Comparison of ENCODE assay signal across 9 cellular contexts in genomic region chr17:42409467-42410351, GRCh38. TPM values are rescaled to one million over a fixed set of nuclear protein-coding genes. Genes with fewer than 3 reads are reported as not detected.
DNase-seq lines count a peak whose midpoint lies in the region; ATAC-seq and TF ChIP-seq lines count a peak whose summit lies in the region.
"Had no signal": no experiment of that assay in that cellular context is flagged by ENCODE, and none has a peak within 500 bp of the region (broad histone marks: within the 10 kb centered on the region; RNA-seq: fewer than 3 reads in every experiment).

No MANE protein-coding gene starts in this region.

- H4K20me1 ChIP-seq in hepatocyte (ENCODE audit: insufficient read depth, poor library complexity, severe bottlenecking): peaks cover 13% of the 10 kb centered on the region

- ATAC-seq in GM21723 (IDR thresholded peaks at IDR 0.05; ENCODE audit: unreplicated experiment) (no peak), HG02981 (IDR thresholded peaks at IDR 0.05; ENCODE audit: unreplicated experiment) (no peak)
- ATAC-seq: stimulated activated naive CD8-positive, alpha-beta T cell treated with anti-CD3 and anti-CD28 coated beads, Interleukin-15, amount 100 ng/mL, for 72 hours had no signal

- TF ChIP-seq CTCF in hepatocyte (IDR thresholded peaks at IDR 0.05; ENCODE audit: poor library complexity): no peak

- H3K4me3 ChIP-seq in hepatocyte (no peak overlapping the region), subcutaneous abdominal adipose tissue (ENCODE audit: low read depth in 1 of 5, low read length in 5 of 5) (peak overlapping the region in 4 of 5 donors; percentile 12 to 54 (median 33))

- H3K9me3 ChIP-seq in hepatocyte (ENCODE audit: low read depth) (no peaks in the 10 kb centered on the region), subcutaneous abdominal adipose tissue (ENCODE audit: control insufficient read depth in 5 of 5, low read length in 5 of 5) (no peaks in the 10 kb centered on the region)

- DNase-seq in HPDE6-E6E7 (ENCODE audit: extremely low spot score) (peak; percentile 97), astrocyte of the hippocampus (ENCODE audit: low read depth, low spot score) (peak; percentile 88), hepatocyte (ENCODE audit: low spot score) (peak; percentile 54), occipital lobe (lab: John Stamatoyannopoulos, UW) (no peak)
- no peak for DNase-seq in NK-92 treated with Interleukin-12 subunit alpha and Interleukin-12 subunit beta, amount 100 ng/mL, for 24 hours (lab: John Stamatoyannopoulos, UW)
- DNase-seq: stimulated activated naive CD8-positive, alpha-beta T cell treated with anti-CD3 and anti-CD28 coated beads, Interleukin-15, amount 100 ng/mL, for 72 hours had no signal

- 44% methylated on average over 8 of the region's 8 CpGs for WGBS in hepatocyte (ENCODE audit: low lambda C conversion rate, missing lambda C conversion rate)

- H3K36me3 ChIP-seq in hepatocyte (replicated peaks; ENCODE audit: insufficient read depth, low read depth) (no peaks in the 10 kb centered on the region), subcutaneous abdominal adipose tissue (ENCODE audit: control insufficient read depth in 5 of 5, insufficient read depth in 5 of 5, low read length in 5 of 5) (peaks cover 0 to 12% (median 8%) of the 10 kb centered on the region in 5 donors)

- H3K27ac ChIP-seq in hepatocyte (peak overlapping the region; percentile 52), subcutaneous abdominal adipose tissue (ENCODE audit: low read depth, low read length) (peak overlapping the region; percentile 93)

- H2AFZ ChIP-seq in hepatocyte: no peak overlapping the region

- H3K4me1 ChIP-seq in hepatocyte (ENCODE audit: insufficient read depth) (no peaks in the 10 kb centered on the region), subcutaneous abdominal adipose tissue (ENCODE audit: control insufficient read depth in 5 of 5, insufficient read depth in 5 of 5, low read length in 5 of 5) (peaks cover 20 to 95% (median 88%) of the 10 kb centered on the region in 5 donors)

- no peaks in the 10 kb centered on the region for H3K27me3 ChIP-seq in hepatocyte
- H3K27me3 ChIP-seq in subcutaneous abdominal adipose tissue (ENCODE audit: control insufficient read depth in 5 of 5, insufficient read depth in 4 of 5, low read length in 5 of 5): no peaks in the 10 kb centered on the region

- no peak overlapping the region for H3K4me2 ChIP-seq in hepatocyte

- H3K79me2 ChIP-seq in hepatocyte: peaks cover 18% of the 10 kb centered on the region

- peak overlapping the region; percentile 5 to 73 (median 40) for H3K9ac ChIP-seq in subcutaneous abdominal adipose tissue (ENCODE audit: low read length in 5 of 5)

- no peaks in the 10 kb centered on the region for H3K9me2 ChIP-seq in hepatocyte (replicated peaks; ENCODE audit: insufficient read depth)

RNA-seq across cellular contexts. Expression of gene CAVIN1, which starts 13.3 kb away (rescaled TPM):
- total RNA-seq in hepatocyte: 69.9 and 85.8 TPM in 2 replicates
- 96.5 and 111 TPM in 2 replicates for polyA plus RNA-seq in hepatocyte
- total RNA-seq in occipital lobe: 7.8 TPM

RNA-seq across cellular contexts. Expression of gene STAT3, which starts 21.5 kb away (rescaled TPM):
- total RNA-seq in hepatocyte: 154 and 163 TPM in 2 replicates
- polyA plus RNA-seq in hepatocyte: 152 and 157 TPM in 2 replicates
- 25.1 TPM for total RNA-seq in occipital lobe

RNA-seq across cellular contexts. Expression of gene ATP6V0A1, which starts 49.0 kb away (rescaled TPM):
- total RNA-seq in hepatocyte (58.3 and 71.4 TPM in 2 replicates), occipital lobe (263 TPM)
- 63.4 and 65.2 TPM in 2 replicates for polyA plus RNA-seq in hepatocyte

Comparison
In these comparisons a context has a peak if more than half of its experiments do, and no peak if none do; other contexts are left out.
1. DNase-seq: peak in HPDE6-E6E7 (single experiment), astrocyte of the hippocampus (single experiment) and hepatocyte (single experiment); none in NK-92 treated with Interleukin-12 subunit alpha and Interleukin-12 subunit beta, amount 100 ng/mL, for 24 hours (single experiment) and occipital lobe (single experiment).